Comparison of ENCODE assay signal across 6 cellular contexts in genomic region chr1:155126494-155127104, GRCh38. TPM values are rescaled to one million over a fixed set of nuclear protein-coding genes. Genes with fewer than 3 reads are reported as not detected.
A peak's percentile ranks its signal among the peaks of the same experiment; 100 is the strongest.
DNase-seq lines count a peak whose midpoint lies in the region; ATAC-seq lines count a peak whose summit lies in the region.

No MANE protein-coding gene starts in this region.

- peaks cover 53% of the 10 kb centered on the region for H3K27me3 Mint-ChIP-seq in activated T-helper 1 cell treated with anti-CD3 and anti-CD28 coated beads, Interleukin-12 subunit alpha, Interleukin-12 subunit beta, Interleukin-2, Interleukin-4 antibody, amounts not matched to agents 30 ng/mL and 10 ng/mL and 1 ng/mL, durations not matched to agents 14 hours and 24 hours and 36 hours (ENCODE audit: insufficient read depth)

- peaks cover 68% of the 10 kb centered on the region for H3K27me3 ChIP-seq in iPS-15b (ENCODE audit: control insufficient read depth, insufficient read depth, low read length)

- no peaks in the 10 kb centered on the region for H3K36me3 ChIP-seq in iPS-15b (ENCODE audit: control insufficient read depth, insufficient read depth, low read length)

- DNase-seq in NCI-H1105 (lab: John Stamatoyannopoulos, UW) (peak; percentile 13), GF-D8 (lab: John Stamatoyannopoulos, UW) (no peak)
- no peak for DNase-seq in activated T-helper 1 cell treated with anti-CD3 and anti-CD28 coated beads, Interleukin-12 subunit alpha, Interleukin-12 subunit beta, Interleukin-2, Interleukin-4 antibody, amounts not matched to agents 30 ng/mL and 10 ng/mL and 1 ng/mL, durations not matched to agents 14 hours and 24 hours and 36 hours (ENCODE audit: low spot score)
- DNase-seq in stimulated activated naive CD4-positive, alpha-beta T cell (lab: John Stamatoyannopoulos, UW): peak in 4 of 6 experiments; percentile 20 to 55 (median 44)

- H3K27ac Mint-ChIP-seq in activated T-helper 1 cell treated with anti-CD3 and anti-CD28 coated beads, Interleukin-12 subunit alpha, Interleukin-12 subunit beta, Interleukin-2, Interleukin-4 antibody, amounts not matched to agents 30 ng/mL and 10 ng/mL and 1 ng/mL, durations not matched to agents 14 hours and 24 hours and 36 hours: no peak overlapping the region

- no peak overlapping the region for H3K9ac ChIP-seq in iPS-15b (ENCODE audit: low read depth, low read length)

- intact Hi-C loops in activated T-helper 1 cell treated with anti-CD3 and anti-CD28 coated beads, Interleukin-12 subunit alpha, Interleukin-12 subunit beta, Interleukin-2, Interleukin-4 antibody, amounts not matched to agents 30 ng/mL and 10 ng/mL and 1 ng/mL, durations not matched to agents 14 hours and 24 hours and 36 hours (cut with micrococcal nuclease): loop anchor here (5.0 kb wide), 2 partner anchors 34 to 41 kb away; no protein-coding TSS in a partner anchor

- no peaks in the 10 kb centered on the region for H3K9me3 Mint-ChIP-seq in activated T-helper 1 cell treated with anti-CD3 and anti-CD28 coated beads, Interleukin-12 subunit alpha, Interleukin-12 subunit beta, Interleukin-2, Interleukin-4 antibody, amounts not matched to agents 30 ng/mL and 10 ng/mL and 1 ng/mL, durations not matched to agents 14 hours and 24 hours and 36 hours

- H3K4me1 ChIP-seq in iPS-15b (ENCODE audit: control insufficient read depth, insufficient read depth, low read length): peaks cover 32% of the 10 kb centered on the region

- ATAC-seq in HG03439 (IDR thresholded peaks at IDR 0.05; ENCODE audit: unreplicated experiment): no peak

- H3K36me3 Mint-ChIP-seq in activated T-helper 1 cell treated with anti-CD3 and anti-CD28 coated beads, Interleukin-12 subunit alpha, Interleukin-12 subunit beta, Interleukin-2, Interleukin-4 antibody, amounts not matched to agents 30 ng/mL and 10 ng/mL and 1 ng/mL, durations not matched to agents 14 hours and 24 hours and 36 hours (ENCODE audit: low read depth): peaks cover 2% of the 10 kb centered on the region

- H3K4me3 ChIP-seq in iPS-15b (ENCODE audit: low read depth, low read length): peak overlapping the region; percentile 87

- H3K9me3 ChIP-seq in iPS-15b (ENCODE audit: control insufficient read depth, insufficient read depth, low read length): no peaks in the 10 kb centered on the region

- peak overlapping the region; percentile 82 for H3K4me3 Mint-ChIP-seq in activated T-helper 1 cell treated with anti-CD3 and anti-CD28 coated beads, Interleukin-12 subunit alpha, Interleukin-12 subunit beta, Interleukin-2, Interleukin-4 antibody, amounts not matched to agents 30 ng/mL and 10 ng/mL and 1 ng/mL, durations not matched to agents 14 hours and 24 hours and 36 hours

- peaks cover 19% of the 10 kb centered on the region for H3K4me1 Mint-ChIP-seq in activated T-helper 1 cell treated with anti-CD3 and anti-CD28 coated beads, Interleukin-12 subunit alpha, Interleukin-12 subunit beta, Interleukin-2, Interleukin-4 antibody, amounts not matched to agents 30 ng/mL and 10 ng/mL and 1 ng/mL, durations not matched to agents 14 hours and 24 hours and 36 hours (ENCODE audit: low read depth)

RNA-seq across cellular contexts. Expression of gene EFNA1, which starts 1.1 kb away (rescaled TPM):
- not detected in 2 replicates for total RNA-seq in activated T-helper 1 cell treated with anti-CD3 and anti-CD28 coated beads, Interleukin-12 subunit alpha, Interleukin-12 subunit beta, Interleukin-2, Interleukin-4 antibody, amounts not matched to agents 30 ng/mL and 10 ng/mL and 1 ng/mL, durations not matched to agents 14 hours and 24 hours and 36 hours

RNA-seq across cellular contexts. Expression of gene SLC50A1, which starts 9.1 kb away (rescaled TPM):
- 45.7 and 47.7 TPM in 2 replicates for total RNA-seq in activated T-helper 1 cell treated with anti-CD3 and anti-CD28 coated beads, Interleukin-12 subunit alpha, Interleukin-12 subunit beta, Interleukin-2, Interleukin-4 antibody, amounts not matched to agents 30 ng/mL and 10 ng/mL and 1 ng/mL, durations not matched to agents 14 hours and 24 hours and 36 hours

RNA-seq across cellular contexts. Expression of gene DPM3, which starts 13.7 kb away (rescaled TPM):
- total RNA-seq in activated T-helper 1 cell treated with anti-CD3 and anti-CD28 coated beads, Interleukin-12 subunit alpha, Interleukin-12 subunit beta, Interleukin-2, Interleukin-4 antibody, amounts not matched to agents 30 ng/mL and 10 ng/mL and 1 ng/mL, durations not matched to agents 14 hours and 24 hours and 36 hours: 43.7 and 45.1 TPM in 2 replicates

RNA-seq across cellular contexts. Expression of gene KRTCAP2, which starts 46.5 kb away (rescaled TPM):
- 230 and 238 TPM in 2 replicates for total RNA-seq in activated T-helper 1 cell treated with anti-CD3 and anti-CD28 coated beads, Interleukin-12 subunit alpha, Interleukin-12 subunit beta, Interleukin-2, Interleukin-4 antibody, amounts not matched to agents 30 ng/mL and 10 ng/mL and 1 ng/mL, durations not matched to agents 14 hours and 24 hours and 36 hours

RNA-seq across cellular contexts. Expression of gene TRIM46, which starts 47.0 kb away (rescaled TPM):
- 10.2 and 12.6 TPM in 2 replicates for total RNA-seq in activated T-helper 1 cell treated with anti-CD3 and anti-CD28 coated beads, Interleukin-12 subunit alpha, Interleukin-12 subunit beta, Interleukin-2, Interleukin-4 antibody, amounts not matched to agents 30 ng/mL and 10 ng/mL and 1 ng/mL, durations not matched to agents 14 hours and 24 hours and 36 hours

Comparison
In these comparisons a context has a peak if more than half of its experiments do, and no peak if none do; other contexts are left out.
1. DNase-seq: peak in NCI-H1105 (single experiment) and stimulated activated naive CD4-positive, alpha-beta T cell (4 of 6); none in activated T-helper 1 cell treated with anti-CD3 and anti-CD28 coated beads, Interleukin-12 subunit alpha, Interleukin-12 subunit beta, Interleukin-2, Interleukin-4 antibody, amounts not matched to agents 30 ng/mL and 10 ng/mL and 1 ng/mL, durations not matched to agents 14 hours and 24 hours and 36 hours (single experiment) and GF-D8 (single experiment).